In the genomic region with DNA sequence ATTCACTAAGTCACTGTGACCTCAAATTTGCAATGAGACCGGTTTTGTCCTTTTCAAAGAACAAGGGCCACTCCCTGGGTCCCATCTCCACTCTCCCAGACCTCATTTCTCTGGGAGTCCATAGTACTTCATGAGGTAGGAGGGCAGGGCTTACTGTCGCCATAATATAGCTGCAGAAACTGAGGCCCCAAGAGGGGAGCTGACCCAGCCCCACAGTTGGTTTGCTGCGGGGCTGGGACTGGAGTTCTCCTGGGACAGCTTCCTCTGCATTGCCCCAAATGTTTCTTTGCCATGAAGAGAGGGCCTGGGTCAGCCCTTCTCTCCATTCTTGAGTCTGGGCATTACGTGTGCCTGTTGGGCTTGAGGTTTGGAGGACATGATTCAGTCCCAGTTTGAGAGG, we compare ENCODE assay signal across 20 cellular contexts.
DNase-seq lines count a peak whose midpoint lies in the region; ATAC-seq, FAIRE-seq and TF ChIP-seq lines count a peak whose summit lies in the region.
"Had no signal": no experiment of that assay in that cellular context is flagged by ENCODE, and none has a peak within 500 bp of the region (broad histone marks: within the 10 kb centered on the region; RNA-seq: fewer than 3 reads in every experiment).

No MANE protein-coding gene starts in this region.

- H4K20me1 ChIP-seq in BLaER1 (no peaks in the 10 kb centered on the region), H1 (replicated peaks in 1 of 2; ENCODE audit: control insufficient read depth in 1 of 2, insufficient read depth in 2 of 2, low read length in 2 of 2) (no peaks in the 10 kb centered on the region)

- H3K23ac ChIP-seq in H1 (ENCODE audit: insufficient read length), result no peak overlapping the region

- FAIRE-seq in H1 (lab: Jason Lieb, UNC), result no peak
- FAIRE-seq: A204.1, GM12891, K562 had no signal

- H2BK12ac ChIP-seq in H1 (ENCODE audit: low read depth, low read length), result no peak overlapping the region

- DNase-seq in ascending aorta (ENCODE audit: low spot score in 2 of 2), result no peak
- no peak for DNase-seq in H1 (ENCODE audit: low read depth in 1 of 2, low spot score in 2 of 2)
- DNase-seq in posterior vena cava (ENCODE audit: low spot score), result peak; percentile 42
- DNase-seq in COLO668 (lab: John Stamatoyannopoulos, UW; ENCODE audit: unreplicated experiment), result no peak
- no peak for DNase-seq in activated CD8-positive, alpha-beta memory T cell treated with anti-CD3 and anti-CD28 coated beads, Interleukin-2, amount 10 ng/mL, durations not matched to agents 7 days and 5 days
- DNase-seq in KG1 (lab: John Stamatoyannopoulos, UW), result no peak
- no peak for DNase-seq in SK-N-DZ (ENCODE audit: low spot score)
- DNase-seq: CD4-positive, alpha-beta memory T cell; GOT3; NCI-H1105; NCI-H1694; NCI-H510A; NCI-H748 treated with DMSO at 0.1 percent for 48 hours; NK-92 treated with Interleukin-12 subunit alpha and Interleukin-12 subunit beta, amount 100 ng/mL, for 24 hours; Peyer's patch had no signal

- no peak overlapping the region for H4K8ac ChIP-seq in H1 (ENCODE audit: extremely low read depth, insufficient read depth, low read length)

- no peak overlapping the region for H3K56ac ChIP-seq in H1 (replicated peaks; ENCODE audit: insufficient read length, low read depth, low read length)

- H2BK120ac ChIP-seq in H1 (replicated peaks; ENCODE audit: low read depth, low read length), result no peak overlapping the region

- H3K9me3 Mint-ChIP-seq in activated CD8-positive, alpha-beta memory T cell treated with anti-CD3 and anti-CD28 coated beads, Interleukin-2, amount 10 ng/mL, durations not matched to agents 7 days and 5 days (ENCODE audit: low read depth), result no peaks in the 10 kb centered on the region

- H3K18ac ChIP-seq in H1 (ENCODE audit: extremely low read depth, low read length), result no peak overlapping the region; the same call in 1 of the 2 replicates

- no peaks in the 10 kb centered on the region for H3K79me1 ChIP-seq in H1 (ENCODE audit: low read depth, low read length)

- TF ChIP-seq EP300 in H1 (IDR thresholded peaks at IDR 0.05; ENCODE audit: borderline replicate concordance in 1 of 2, low read depth in 2 of 2, low read length in 2 of 2), result no peak

- H2AFZ ChIP-seq in H1 (ENCODE audit: low read length), result 0 out of 2 replicates have a peak overlapping the region, but pooled peaks have one; percentile 91

- no peak overlapping the region for H4K91ac ChIP-seq in H1 (replicated peaks; ENCODE audit: insufficient read length, low read length)

- WGBS in H1 (ENCODE audit: extremely low coverage in 1 of 2, insufficient coverage in 1 of 2, insufficient read length in 1 of 2, insufficient replicate concordance in 2 of 2, low coverage in 1 of 2, low lambda C conversion rate in 2 of 2, missing lambda C conversion rate in 1 of 2), 2 experiments, result 89% methylated on average over 4 of the region's 4 CpGs; no CpG with 5 or more reads in 1 of the 2 experiments

- no peak overlapping the region for H3K27ac Mint-ChIP-seq in activated CD8-positive, alpha-beta memory T cell treated with anti-CD3 and anti-CD28 coated beads, Interleukin-2, amount 10 ng/mL, durations not matched to agents 7 days and 5 days
- H3K27ac Mint-ChIP-seq: CD4-positive, alpha-beta memory T cell had no signal

- H3K79me2 ChIP-seq in H1 (ENCODE audit: control insufficient read depth in 1 of 2, insufficient read depth in 2 of 2, low read length in 2 of 2), result no peaks in the 10 kb centered on the region

- H3K14ac ChIP-seq in H1 (ENCODE audit: insufficient read length), result no peak overlapping the region

- H2AK5ac ChIP-seq in H1 (ENCODE audit: low read depth, low read length), result no peak overlapping the region

- no peak overlapping the region for H2BK15ac ChIP-seq in H1 (ENCODE audit: low read length)

- H3K4me1 Mint-ChIP-seq in activated CD8-positive, alpha-beta memory T cell treated with anti-CD3 and anti-CD28 coated beads, Interleukin-2, amount 10 ng/mL, durations not matched to agents 7 days and 5 days, result no peaks in the 10 kb centered on the region

- no peak for TF ChIP-seq RAD21 in H1 (IDR thresholded peaks at IDR 0.05 in 1 of 2, conservative IDR thresholded peaks at IDR 0.05 in 1 of 2; ENCODE audit: low read depth in 2 of 2, low read length in 2 of 2)

- no peaks in the 10 kb centered on the region for H3K36me3 ChIP-seq in BLaER1
- H3K36me3 ChIP-seq in ascending aorta, result peaks cover 0 to 33% of the 10 kb centered on the region in 2 donors
- H3K36me3 ChIP-seq in H1 (ENCODE audit: control insufficient read depth in 2 of 4, insufficient read depth in 4 of 4, low read length in 3 of 4), result no peaks in the 10 kb centered on the region
- H3K36me3 ChIP-seq: BE2C, Peyer's patch had no signal

- H3K9ac ChIP-seq in BLaER1, result no peak overlapping the region
- H3K9ac ChIP-seq in H1 (replicated peaks in 1 of 4; ENCODE audit: extremely low read depth in 1 of 4, low read depth in 3 of 4, low read length in 3 of 4), result no peak overlapping the region

- no peaks in the 10 kb centered on the region for H3K36me3 Mint-ChIP-seq in activated CD8-positive, alpha-beta memory T cell treated with anti-CD3 and anti-CD28 coated beads, Interleukin-2, amount 10 ng/mL, durations not matched to agents 7 days and 5 days
- H3K36me3 Mint-ChIP-seq: CD4-positive, alpha-beta memory T cell had no signal

- H3K4me1 ChIP-seq in BLaER1 (peaks cover 70% of the 10 kb centered on the region), ascending aorta (peaks cover 3 to 46% of the 10 kb centered on the region in 2 donors), H1 (replicated peaks in 1 of 4; ENCODE audit: control insufficient read depth in 3 of 4, insufficient read depth in 4 of 4, low read length in 3 of 4) (no peaks in the 10 kb centered on the region)
- H3K4me1 ChIP-seq: BE2C, Peyer's patch had no signal

- no peak for TF ChIP-seq POLR2A in H1 (IDR thresholded peaks at IDR 0.05; ENCODE audit: control extremely low read depth in 1 of 2, low read depth in 2 of 2, low read length in 2 of 2)

- CTCF ChIA-PET in H1 (lab: Charles Lee; ENCODE audit: partially characterized antibody), result interaction anchor here (1.2 to 5.7 kb wide), 4 partner anchors 38 to 179 kb away, joined by 3 to 44 read pairs (median 6); no protein-coding TSS in a partner anchor
- CTCF ChIA-PET in activated CD8-positive, alpha-beta memory T cell treated with anti-CD3 and anti-CD28 coated beads, Interleukin-2, amount 10 ng/mL, durations not matched to agents 7 days and 5 days (lab: Charles Lee), result interaction anchor here (0.9 to 1.1 kb wide), 2 partner anchors 11 to 155 kb away, joined by 3 read pairs; no protein-coding TSS in a partner anchor

- no peak overlapping the region for H2BK5ac ChIP-seq in H1 (ENCODE audit: low read depth, low read length)

- H3K4ac ChIP-seq in H1 (replicated peaks; ENCODE audit: insufficient read length, low read depth, low read length), result no peak overlapping the region

- ATAC-seq in activated CD8-positive, alpha-beta memory T cell treated with anti-CD3 and anti-CD28 coated beads, Interleukin-2, amount 10 ng/mL, durations not matched to agents 7 days and 5 days, result no peak

- H2BK20ac ChIP-seq in H1 (ENCODE audit: low read length), result peak overlapping the region; percentile 72; the same call in 1 of the 2 replicates

- no peak overlapping the region for H3K4me3 ChIP-seq in BLaER1
- no peak overlapping the region for H3K4me3 ChIP-seq in ascending aorta
- H3K4me3 ChIP-seq in H1 (ENCODE audit: extremely low read depth in 1 of 4, insufficient read depth in 2 of 4, low read depth in 3 of 4, low read length in 4 of 4), result no peak overlapping the region
- H3K4me3 ChIP-seq: K562, Peyer's patch had no signal

- H3K9me3 ChIP-seq in BLaER1 (no peaks in the 10 kb centered on the region), ascending aorta (no peaks in the 10 kb centered on the region), H1 (ENCODE audit: insufficient read depth in 2 of 2, low read depth in 1 of 2, low read length in 1 of 2) (no peaks in the 10 kb centered on the region)
- H3K9me3 ChIP-seq: BE2C, Peyer's patch had no signal

- intact Hi-C loops in ascending aorta (cut with DNase I), result no loop called here
- intact Hi-C loops in posterior vena cava (cut with DNase I), result loop anchor here in 1 of 2 donors (10.0 kb wide), 1 partner anchor 427 kb away; no protein-coding TSS in a partner anchor

- no peak overlapping the region for H3K4me3 Mint-ChIP-seq in activated CD8-positive, alpha-beta memory T cell treated with anti-CD3 and anti-CD28 coated beads, Interleukin-2, amount 10 ng/mL, durations not matched to agents 7 days and 5 days
- H3K4me3 Mint-ChIP-seq: CD4-positive, alpha-beta memory T cell had no signal

- H3K27me3 ChIP-seq in BLaER1 (no peaks in the 10 kb centered on the region), ascending aorta (no peaks in the 10 kb centered on the region), H1 (replicated peaks in 1 of 4; ENCODE audit: control insufficient read depth in 3 of 4, extremely low read depth in 1 of 4, insufficient read depth in 3 of 4, low read length in 3 of 4) (no peaks in the 10 kb centered on the region)
- H3K27me3 ChIP-seq: BE2C, Peyer's patch had no signal

- H3K27me3 Mint-ChIP-seq in activated CD8-positive, alpha-beta memory T cell treated with anti-CD3 and anti-CD28 coated beads, Interleukin-2, amount 10 ng/mL, durations not matched to agents 7 days and 5 days, result peaks cover 5% of the 10 kb centered on the region

- H3K4me2 ChIP-seq in BLaER1 (peak overlapping the region; percentile 80), H1 (ENCODE audit: insufficient read depth in 1 of 2, low read depth in 2 of 2, low read length in 2 of 2) (no peak overlapping the region)

- POLR2A ChIA-PET in H1 (lab: Charles Lee; ENCODE audit: partially characterized antibody), result interaction anchor here (1.4 kb wide), 1 partner anchor 94 kb away, joined by 3 read pairs; no protein-coding TSS in a partner anchor

- TF ChIP-seq CTCF in ascending aorta (IDR thresholded peaks at IDR 0.05) (no peak), H1 (IDR thresholded peaks at IDR 0.05; ENCODE audit: control extremely low read depth in 1 of 3, insufficient read depth in 1 of 3, low read depth in 1 of 3, low read length in 3 of 3) (no peak)

- peak overlapping the region; percentile 11; the same call in 1 of the 2 replicates for H3K27ac ChIP-seq in BLaER1
- peak overlapping the region; percentile 96 for H3K27ac ChIP-seq in ascending aorta
- no peak overlapping the region for H3K27ac ChIP-seq in H1 (ENCODE audit: low read depth, low read length)
- H3K27ac ChIP-seq: Peyer's patch had no signal

- no peak overlapping the region for H4K5ac ChIP-seq in H1 (ENCODE audit: insufficient read length, low read depth, low read length)

- no peaks in the 10 kb centered on the region for H3K23me2 ChIP-seq in H1 (ENCODE audit: low read depth, low read length)

TF ChIP-seq in H1, 55 proteins besides CTCF, POLR2A, EP300 and RAD21 (continues in another document):
- no peak for TF ChIP-seq SAP30 (IDR thresholded peaks at IDR 0.05; ENCODE audit: insufficient read depth, insufficient replicate concordance, low read length)
- TF ChIP-seq SP4 (IDR thresholded peaks at IDR 0.05; ENCODE audit: low read length), result no peak
- TF ChIP-seq POLR2AphosphoS5 (IDR thresholded peaks at IDR 0.05; ENCODE audit: low read depth, low read length), result no peak
- no peak for TF ChIP-seq SP2 (IDR thresholded peaks at IDR 0.05; ENCODE audit: low read length)
